Comparison of ENCODE assay signal across 3 cellular contexts in genomic region chr2:144519597-144519933, GRCh38.
TF ChIP-seq lines count a peak whose summit lies in the region.

No MANE protein-coding gene starts in this region.

TF ChIP-seq in liver, 16 proteins besides CTCF, POLR2A, EP300 and RAD21:
- no peak for TF ChIP-seq ZBTB33 (IDR thresholded peaks at IDR 0.05)
- TF ChIP-seq MAX (IDR thresholded peaks at IDR 0.05): no peak
- TF ChIP-seq, protein P1, sequence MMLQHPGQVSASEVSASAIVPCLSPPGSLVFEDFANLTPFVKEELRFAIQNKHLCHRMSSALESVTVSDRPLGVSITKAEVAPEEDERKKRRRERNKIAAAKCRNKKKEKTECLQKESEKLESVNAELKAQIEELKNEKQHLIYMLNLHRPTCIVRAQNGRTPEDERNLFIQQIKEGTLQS (IDR thresholded peaks at IDR 0.05): no peak
- TF ChIP-seq RXRA (IDR thresholded peaks at IDR 0.05): no peak
- TF ChIP-seq FOXA1 (IDR thresholded peaks at IDR 0.05): no peak
- TF ChIP-seq HNF4A (conservative IDR thresholded peaks at IDR 0.05): no peak
- no peak for TF ChIP-seq NR2F2 (IDR thresholded peaks at IDR 0.05)
- no peak for TF ChIP-seq REST (IDR thresholded peaks at IDR 0.05)
- no peak for TF ChIP-seq YY1 (IDR thresholded peaks at IDR 0.05)
- TF ChIP-seq SP1 (IDR thresholded peaks at IDR 0.05): no peak
- TF ChIP-seq GABPA (IDR thresholded peaks at IDR 0.05 in 1 of 2, conservative IDR thresholded peaks at IDR 0.05 in 1 of 2): no peak
- TF ChIP-seq FOXA2 (IDR thresholded peaks at IDR 0.05): no peak
- TF ChIP-seq JUND (IDR thresholded peaks at IDR 0.05): no peak
- no peak for TF ChIP-seq TAF1 (conservative IDR thresholded peaks at IDR 0.05)
- no peak for TF ChIP-seq HNF4G (IDR thresholded peaks at IDR 0.05)
- no peak for TF ChIP-seq EGR1 (IDR thresholded peaks at IDR 0.05; ENCODE audit: low read depth in 2 of 2)

TF ChIP-seq in HepG2, 621 proteins besides CTCF, POLR2A, EP300 and RAD21:
- TF ChIP-seq MED13 (CRISPR knock-in tag; IDR thresholded peaks at IDR 0.05) (no peak), ZNF350 (CRISPR knock-in tag; IDR thresholded peaks at IDR 0.05; ENCODE audit: borderline replicate concordance, low read depth) (no peak), ZNF512B (CRISPR knock-in tag; IDR thresholded peaks at IDR 0.05; ENCODE audit: borderline replicate concordance) (no peak), ZNF513 (CRISPR knock-in tag; conservative IDR thresholded peaks at IDR 0.05) (no peak), ZSCAN21 (CRISPR knock-in tag; IDR thresholded peaks at IDR 0.05; ENCODE audit: borderline replicate concordance) (no peak)
- TF ChIP-seq, protein P2, sequence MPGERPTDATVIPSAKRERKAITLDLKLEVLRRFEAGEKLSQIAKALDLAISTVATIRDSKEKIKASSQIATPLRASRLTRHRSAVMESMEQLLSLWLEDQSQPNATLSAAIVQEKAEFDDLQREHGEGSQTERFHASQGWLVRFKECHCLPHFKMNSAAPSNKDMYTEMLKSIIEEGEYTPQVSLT (CRISPR knock-in tag; IDR thresholded peaks at IDR 0.05; ENCODE audit: borderline replicate concordance, low read depth): no peak
- TF ChIP-seq, protein P3, sequence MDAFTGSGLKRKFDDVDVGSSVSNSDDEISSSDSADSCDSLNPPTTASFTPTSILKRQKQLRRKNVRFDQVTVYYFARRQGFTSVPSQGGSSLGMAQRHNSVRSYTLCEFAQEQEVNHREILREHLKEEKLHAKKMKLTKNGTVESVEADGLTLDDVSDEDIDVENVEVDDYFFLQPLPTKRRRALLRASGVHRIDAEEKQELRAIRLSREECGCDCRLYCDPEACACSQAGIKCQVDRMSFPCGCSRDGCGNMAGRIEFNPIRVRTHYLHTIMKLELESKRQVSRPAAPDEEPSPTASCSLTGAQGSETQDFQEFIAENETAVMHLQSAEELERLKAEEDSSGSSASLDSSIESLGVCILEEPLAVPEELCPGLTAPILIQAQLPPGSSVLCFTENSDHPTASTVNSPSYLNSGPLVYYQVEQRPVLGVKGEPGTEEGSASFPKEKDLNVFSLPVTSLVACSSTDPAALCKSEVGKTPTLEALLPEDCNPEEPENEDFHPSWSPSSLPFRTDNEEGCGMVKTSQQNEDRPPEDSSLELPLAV (CRISPR knock-in tag; conservative IDR thresholded peaks at IDR 0.05; ENCODE audit: low read depth): no peak
- TF ChIP-seq, protein P4, sequence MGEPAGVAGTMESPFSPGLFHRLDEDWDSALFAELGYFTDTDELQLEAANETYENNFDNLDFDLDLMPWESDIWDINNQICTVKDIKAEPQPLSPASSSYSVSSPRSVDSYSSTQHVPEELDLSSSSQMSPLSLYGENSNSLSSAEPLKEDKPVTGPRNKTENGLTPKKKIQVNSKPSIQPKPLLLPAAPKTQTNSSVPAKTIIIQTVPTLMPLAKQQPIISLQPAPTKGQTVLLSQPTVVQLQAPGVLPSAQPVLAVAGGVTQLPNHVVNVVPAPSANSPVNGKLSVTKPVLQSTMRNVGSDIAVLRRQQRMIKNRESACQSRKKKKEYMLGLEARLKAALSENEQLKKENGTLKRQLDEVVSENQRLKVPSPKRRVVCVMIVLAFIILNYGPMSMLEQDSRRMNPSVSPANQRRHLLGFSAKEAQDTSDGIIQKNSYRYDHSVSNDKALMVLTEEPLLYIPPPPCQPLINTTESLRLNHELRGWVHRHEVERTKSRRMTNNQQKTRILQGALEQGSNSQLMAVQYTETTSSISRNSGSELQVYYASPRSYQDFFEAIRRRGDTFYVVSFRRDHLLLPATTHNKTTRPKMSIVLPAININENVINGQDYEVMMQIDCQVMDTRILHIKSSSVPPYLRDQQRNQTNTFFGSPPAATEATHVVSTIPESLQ (CRISPR knock-in tag; conservative IDR thresholded peaks at IDR 0.05): no peak

TF ChIP-seq in H1, 55 proteins besides CTCF, POLR2A, EP300 and RAD21:
- no peak for TF ChIP-seq SUZ12 (IDR thresholded peaks at IDR 0.05; ENCODE audit: low read length)
- no peak for TF ChIP-seq SIRT6 (IDR thresholded peaks at IDR 0.05; ENCODE audit: low read length)
- no peak for TF ChIP-seq NANOG (IDR thresholded peaks at IDR 0.05; ENCODE audit: insufficient read depth, low read depth, low read length, poor library complexity, severe bottlenecking)
- no peak for TF ChIP-seq PHF8 (conservative IDR thresholded peaks at IDR 0.05; ENCODE audit: low read depth, low read length)
- no peak for TF ChIP-seq NRF1 (IDR thresholded peaks at IDR 0.05; ENCODE audit: low read depth, low read length)
- TF ChIP-seq EGR1 (IDR thresholded peaks at IDR 0.05; ENCODE audit: borderline replicate concordance, low read depth, low read length): no peak
- TF ChIP-seq GABPA (IDR thresholded peaks at IDR 0.05; ENCODE audit: borderline replicate concordance, insufficient read depth, low read length): no peak
- TF ChIP-seq JUN (IDR thresholded peaks at IDR 0.05; ENCODE audit: low read depth, low read length): no peak
- no peak for TF ChIP-seq CTBP2 (IDR thresholded peaks at IDR 0.05; ENCODE audit: borderline replicate concordance, insufficient read depth, insufficient read length, low read length)
- TF ChIP-seq TEAD4 (IDR thresholded peaks at IDR 0.05; ENCODE audit: low read depth, low read length): no peak
- no peak for TF ChIP-seq TAF7 (optimal IDR thresholded peaks at IDR 0.05; ENCODE audit: borderline replicate concordance, low read depth, low read length)
- TF ChIP-seq EZH2 (IDR thresholded peaks at IDR 0.05; ENCODE audit: low read depth, low read length, severe bottlenecking): no peak
- no peak for TF ChIP-seq CHD2 (IDR thresholded peaks at IDR 0.05; ENCODE audit: low read length)
- no peak for TF ChIP-seq CHD7 (IDR thresholded peaks at IDR 0.05; ENCODE audit: insufficient replicate concordance, low read length)
